Comparison of ENCODE assay signal across 10 cellular contexts in genomic region chr7:102516951-102517350, GRCh38. TPM values are rescaled to one million over a fixed set of nuclear protein-coding genes. Genes with fewer than 3 reads are reported as not detected.
"Had no signal": no experiment of that assay in that cellular context is flagged by ENCODE, and none has a peak within 500 bp of the region (broad histone marks: within the 10 kb centered on the region; RNA-seq: fewer than 3 reads in every experiment).

No MANE protein-coding gene starts in this region.

RNA-seq across cellular contexts. Expression of gene SPDYE2, which starts 34.1 kb away (rescaled TPM):
- total RNA-seq: esophagus squamous epithelium, lung microvascular endothelial cell, mesenteric fat pad, neural crest cell, osteocyte, posterior vena cava, sigmoid colon, temporal lobe, vagina had no signal
- polyA plus RNA-seq: keratinocyte had no signal
